In the genomic region with DNA sequence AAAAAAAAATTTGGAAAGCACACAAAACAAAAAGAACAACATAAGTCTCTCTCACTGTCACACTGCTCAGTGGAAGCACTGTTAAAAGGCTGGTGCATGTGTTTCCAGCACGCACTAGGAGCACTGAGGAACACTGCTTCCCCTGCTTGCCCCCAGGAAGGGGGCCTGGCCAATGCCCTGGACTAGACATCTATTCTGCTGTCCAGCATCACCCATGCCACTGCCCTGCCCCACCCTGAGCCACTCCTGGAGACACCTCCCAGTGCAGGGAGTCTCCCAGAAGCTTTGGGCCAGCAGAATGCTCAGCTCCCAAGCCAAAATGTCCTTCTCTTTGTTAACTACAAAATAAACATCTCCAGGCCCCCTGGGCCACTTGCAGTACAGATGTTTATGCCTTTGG, we compare ENCODE assay signal across 24 cellular contexts. TPM values are rescaled to one million over a fixed set of nuclear protein-coding genes. Genes with fewer than 3 reads are reported as not detected.
DNase-seq lines count a peak whose midpoint lies in the region; ATAC-seq, FAIRE-seq and TF ChIP-seq lines count a peak whose summit lies in the region.
"Had no signal": no experiment of that assay in that cellular context is flagged by ENCODE, and none has a peak within 500 bp of the region (broad histone marks: within the 10 kb centered on the region; RNA-seq: fewer than 3 reads in every experiment).

No MANE protein-coding gene starts in this region.

- 82% methylated on average over 1 of the region's 1 CpG; no CpG with 5 or more reads in 1 of the 2 donors for WGBS in esophagus squamous epithelium, 2 donors

- H3K4me3 ChIP-seq in kidney (ENCODE audit: low read length in 2 of 2) (no peak overlapping the region), upper lobe of right lung (no peak overlapping the region), lower lobe of right lung (no peak overlapping the region), esophagus squamous epithelium (no peak overlapping the region)
- H3K4me3 ChIP-seq: PC-9 had no signal

- H3K27me3 Mint-ChIP-seq in activated T-cell treated with anti-CD3 and anti-CD28 coated beads, Interleukin-2, amount 50 U/mL, for 24 hours, result peaks cover 64% of the 10 kb centered on the region

- H3K4me1 ChIP-seq in kidney (ENCODE audit: control insufficient read depth in 1 of 2, insufficient read depth in 1 of 2, low read depth in 1 of 2, low read length in 2 of 2), result peaks cover 0 to 4% of the 10 kb centered on the region in 2 donors
- H3K4me1 ChIP-seq in upper lobe of right lung, result peaks cover 28% of the 10 kb centered on the region
- H3K4me1 ChIP-seq in lower lobe of right lung, result peaks cover 27% of the 10 kb centered on the region
- peaks cover 13 to 42% (median 21%) of the 10 kb centered on the region in 3 donors for H3K4me1 ChIP-seq in esophagus squamous epithelium
- H3K4me1 ChIP-seq: BE2C had no signal

- H3K4me1 Mint-ChIP-seq in activated T-cell treated with anti-CD3 and anti-CD28 coated beads, Interleukin-2, amount 50 U/mL, for 24 hours (ENCODE audit: low read depth), result peaks cover 7% of the 10 kb centered on the region

- TF ChIP-seq CTCF in kidney (IDR thresholded peaks at IDR 0.05; ENCODE audit: borderline replicate concordance, extremely low read depth, insufficient read depth) (no peak), upper lobe of right lung (IDR thresholded peaks at IDR 0.05) (no peak), lower lobe of right lung (IDR thresholded peaks at IDR 0.05) (no peak), esophagus squamous epithelium (IDR thresholded peaks at IDR 0.05) (no peak)

- DNase-seq in activated T-cell treated with anti-CD3 and anti-CD28 coated beads, Interleukin-2, amount 50 U/mL, for 24 hours, result peak; percentile 5
- DNase-seq in activated T-cell treated with anti-CD3 and anti-CD28 coated beads for 4 hours (no peak), kidney (peak; percentile 29), posterior vena cava (ENCODE audit: low spot score) (peak; percentile 46), upper lobe of right lung (peak; percentile 22), lower lobe of right lung (no peak), esophagus squamous epithelium (lab: John Stamatoyannopoulos, UW) (no peak), DMS79 treated with DMSO at 0.1 percent for 48 hours (lab: John Stamatoyannopoulos, UW) (no peak)
- DNase-seq: ACHN; BE2C; CD8-positive, alpha-beta memory T cell; NCI-H1092; NCI-H1436; NCI-H187; NCI-H446; NCI-H524 treated with DMSO at 0.1 percent for 48 hours; NCI-H82; NK-92 treated with Interleukin-12 subunit alpha and Interleukin-12 subunit beta, amount 100 ng/mL, for 24 hours; PC-9 had no signal

- no peak overlapping the region for H3K27ac ChIP-seq in kidney (ENCODE audit: low read depth in 2 of 2, low read length in 2 of 2)
- no peak overlapping the region for H3K27ac ChIP-seq in upper lobe of right lung
- H3K27ac ChIP-seq in lower lobe of right lung, result no peak overlapping the region
- no peak overlapping the region for H3K27ac ChIP-seq in esophagus squamous epithelium
- H3K27ac ChIP-seq: PC-9 had no signal

- no peak overlapping the region for H3K27ac Mint-ChIP-seq in activated T-cell treated with anti-CD3 and anti-CD28 coated beads, Interleukin-2, amount 50 U/mL, for 24 hours
- H3K27ac Mint-ChIP-seq: CD8-positive, alpha-beta memory T cell had no signal

- no peak for TF ChIP-seq POLR2A in esophagus squamous epithelium (IDR thresholded peaks at IDR 0.05)

- intact Hi-C loops in kidney (cut with DNase I), result no loop called here
- intact Hi-C loops in posterior vena cava (cut with DNase I), result loop anchor here in 1 of 2 donors (10.0 kb wide), 1 partner anchor 301 kb away; no protein-coding TSS in a partner anchor
- intact Hi-C loops in upper lobe of right lung (cut with DNase I), result loop anchor here (5.0 kb wide), 1 partner anchor 91 kb away; no protein-coding TSS in a partner anchor
- intact Hi-C loops in lower lobe of right lung (cut with DNase I), result no loop called here
- intact Hi-C loops in esophagus squamous epithelium (cut with DNase I), result no loop called here

- no peak for FAIRE-seq in kidney (lab: Jason Lieb, UNC)
- FAIRE-seq: GM19239 had no signal

- no peak overlapping the region for H3K9ac ChIP-seq in kidney (ENCODE audit: low read length in 2 of 2)

- ATAC-seq in upper lobe of right lung (no peak), lower lobe of right lung (no peak)
- ATAC-seq: Right ventricle myocardium inferior had no signal

- H3K27me3 ChIP-seq in upper lobe of right lung (no peaks in the 10 kb centered on the region), lower lobe of right lung (ENCODE audit: low read depth) (no peaks in the 10 kb centered on the region), esophagus squamous epithelium (no peaks in the 10 kb centered on the region)
- H3K27me3 ChIP-seq: BE2C had no signal

- H3K4me3 Mint-ChIP-seq in activated T-cell treated with anti-CD3 and anti-CD28 coated beads, Interleukin-2, amount 50 U/mL, for 24 hours, result no peak overlapping the region
- H3K4me3 Mint-ChIP-seq: CD14-positive monocyte; CD8-positive, alpha-beta memory T cell had no signal

- H3K36me3 ChIP-seq in kidney (ENCODE audit: control insufficient read depth in 1 of 2, insufficient read depth in 2 of 2, low read length in 2 of 2) (no peaks in the 10 kb centered on the region), upper lobe of right lung (no peaks in the 10 kb centered on the region), lower lobe of right lung (no peaks in the 10 kb centered on the region), esophagus squamous epithelium (peaks cover 0 to 16% (median 0%) of the 10 kb centered on the region in 3 donors)
- H3K36me3 ChIP-seq: BE2C had no signal

- H3K36me3 Mint-ChIP-seq in activated T-cell treated with anti-CD3 and anti-CD28 coated beads, Interleukin-2, amount 50 U/mL, for 24 hours (ENCODE audit: low read depth), result no peaks in the 10 kb centered on the region
- H3K36me3 Mint-ChIP-seq: CD14-positive monocyte; CD8-positive, alpha-beta memory T cell had no signal

- H3K9me3 ChIP-seq in kidney (ENCODE audit: control insufficient read depth in 1 of 2, low read length in 2 of 2) (no peaks in the 10 kb centered on the region), upper lobe of right lung (no peaks in the 10 kb centered on the region), lower lobe of right lung (no peaks in the 10 kb centered on the region), esophagus squamous epithelium (no peaks in the 10 kb centered on the region)
- H3K9me3 ChIP-seq: BE2C had no signal

- H3K9me3 Mint-ChIP-seq in activated T-cell treated with anti-CD3 and anti-CD28 coated beads, Interleukin-2, amount 50 U/mL, for 24 hours, result no peaks in the 10 kb centered on the region
- H3K9me3 Mint-ChIP-seq: CD8-positive, alpha-beta memory T cell had no signal

RNA-seq across cellular contexts. Expression of a gene that starts 49.7 kb away (rescaled TPM):
- total RNA-seq in kidney, result 9.6 TPM
- 25.5 TPM for polyA plus RNA-seq in kidney (ENCODE audit: insufficient read depth, low read depth, low replicate concordance)
- 1 to 10 TPM; 1.4 to 2.4 TPM for total RNA-seq in posterior vena cava
- total RNA-seq in upper lobe of right lung, result 15.2 TPM
- total RNA-seq in lower lobe of right lung, result 8.2 TPM
- total RNA-seq in esophagus squamous epithelium, result 1 to 10 TPM in 1 of 4 donors, under 1 TPM in 2, not detected in 1; 0.18 to 1.5 (median 0.50) TPM
- total RNA-seq: CD8-positive, alpha-beta memory T cell; HT-29; RPMI7951 had no signal
- polyA plus RNA-seq: CD14-positive monocyte had no signal

Comparison
In these comparisons a context has a peak if more than half of its experiments do, and no peak if none do; other contexts are left out.
1. DNase-seq: peak in activated T-cell treated with anti-CD3 and anti-CD28 coated beads, Interleukin-2, amount 50 U/mL, for 24 hours (single experiment), kidney (single experiment), posterior vena cava (single experiment) and upper lobe of right lung (single experiment); none in activated T-cell treated with anti-CD3 and anti-CD28 coated beads for 4 hours (single experiment), lower lobe of right lung (single experiment), esophagus squamous epithelium (single experiment) and DMS79 treated with DMSO at 0.1 percent for 48 hours (single experiment).